In genomic region chr2:70133127-70133452, GRCh38 we compare ENCODE assay signal across 9 cellular contexts. TPM values are rescaled to one million over a fixed set of nuclear protein-coding genes. Genes with fewer than 3 reads are reported as not detected.
DNase-seq lines count a peak whose midpoint lies in the region; ATAC-seq and TF ChIP-seq lines count a peak whose summit lies in the region.
"Had no signal": no experiment of that assay in that cellular context is flagged by ENCODE, and none has a peak within 500 bp of the region (broad histone marks: within the 10 kb centered on the region; RNA-seq: fewer than 3 reads in every experiment).

No MANE protein-coding gene starts in this region.

- WGBS in mesendoderm (ENCODE audit: extremely low coverage, insufficient coverage, low lambda C conversion rate): no CpG with 5 or more reads among the region's 1 CpG
- WGBS in tibial nerve, 2 donors: 59 to 67% methylated on average over 1 of the region's 1 CpG

- peaks cover 77% of the 10 kb centered on the region for H3K4me1 Mint-ChIP-seq in activated T-cell treated with anti-CD3 and anti-CD28 coated beads, Interleukin-2, amount 50 U/mL, for 4 hours (ENCODE audit: low read depth)

- H2BK5ac ChIP-seq in mesendoderm (ENCODE audit: low read length): no peak overlapping the region

- no peak for ATAC-seq in activated T-cell treated with anti-CD3 and anti-CD28 coated beads, Interleukin-2, amount 50 U/mL, for 4 hours
- ATAC-seq in HG02973 (IDR thresholded peaks at IDR 0.05; ENCODE audit: unreplicated experiment): no peak

- no peaks in the 10 kb centered on the region for H3K36me3 Mint-ChIP-seq in activated T-cell treated with anti-CD3 and anti-CD28 coated beads, Interleukin-2, amount 50 U/mL, for 4 hours (ENCODE audit: insufficient read depth)

- no peak overlapping the region for H2BK15ac ChIP-seq in mesendoderm (replicated peaks; ENCODE audit: low read depth)

- TF ChIP-seq POLR2A in tibial nerve (IDR thresholded peaks at IDR 0.05): no peak

- H2AK5ac ChIP-seq in mesendoderm (ENCODE audit: low read length): no peak overlapping the region

- H3K36me3 ChIP-seq in mesendoderm (ENCODE audit: control insufficient read depth, insufficient read depth, low read length) (no peaks in the 10 kb centered on the region), tibial nerve (no peaks in the 10 kb centered on the region), MG63 (no peaks in the 10 kb centered on the region)

- no peak overlapping the region for H3K4ac ChIP-seq in mesendoderm (ENCODE audit: low read depth, low read length)

- H3K4me1 ChIP-seq in mesendoderm (ENCODE audit: control insufficient read depth, low read depth, low read length) (no peaks in the 10 kb centered on the region), tibial nerve (peaks cover 0 to 60% (median 31%) of the 10 kb centered on the region in 4 donors)

- no peak overlapping the region for H3K56ac ChIP-seq in mesendoderm (ENCODE audit: low read length)

- no peak overlapping the region for H4K8ac ChIP-seq in mesendoderm (ENCODE audit: low read depth, low read length)

- H3K27ac ChIP-seq in angular gyrus (ENCODE audit: low read depth, low read length) (peak overlapping the region; percentile 96), mesendoderm (ENCODE audit: low read depth, low read length) (peak overlapping the region; percentile 10), tibial nerve (peak overlapping the region; percentile 80 to 97 (median 85))

- TF ChIP-seq EP300 in tibial nerve (IDR thresholded peaks at IDR 0.05): no peak

- H3K9me3 Mint-ChIP-seq in activated T-cell treated with anti-CD3 and anti-CD28 coated beads, Interleukin-2, amount 50 U/mL, for 4 hours: no peaks in the 10 kb centered on the region

- H3K27me3 Mint-ChIP-seq in activated T-cell treated with anti-CD3 and anti-CD28 coated beads, Interleukin-2, amount 50 U/mL, for 4 hours (ENCODE audit: low read depth): no peaks in the 10 kb centered on the region

- no peak for TF ChIP-seq CTCF in tibial nerve (IDR thresholded peaks at IDR 0.05)

- no peak overlapping the region for H3K4me2 ChIP-seq in mesendoderm (ENCODE audit: low read length)

- no peak overlapping the region for H2BK120ac ChIP-seq in mesendoderm (ENCODE audit: low read depth, low read length)

- H3K9ac ChIP-seq in mesendoderm (ENCODE audit: low read length): no peak overlapping the region

- H3K4me3 Mint-ChIP-seq in activated T-cell treated with anti-CD3 and anti-CD28 coated beads, Interleukin-2, amount 50 U/mL, for 4 hours: peak overlapping the region; percentile 84

- H3K4me3 ChIP-seq in mesendoderm (ENCODE audit: low read length) (no peak overlapping the region), tibial nerve (peak overlapping the region in 3 of 4 donors; percentile 29 to 45 (median 37)), MG63 (no peak overlapping the region; the same call in 1 of the 2 replicates)

- no peaks in the 10 kb centered on the region for H3K79me1 ChIP-seq in mesendoderm (ENCODE audit: low read length)

- H3K23ac ChIP-seq in mesendoderm (ENCODE audit: low read length): no peak overlapping the region

- no peak for DNase-seq in activated T-cell treated with anti-CD3 and anti-CD28 coated beads, Interleukin-2, amount 50 U/mL, for 4 hours
- DNase-seq in activated T-cell treated with anti-CD3 and anti-CD28 coated beads, Interleukin-2, amount 50 U/mL, for 1 hour: no peak
- DNase-seq in mesendoderm (no peak), tibial nerve (ENCODE audit: low spot score in 2 of 2) (no peak), SIG-M5 (lab: John Stamatoyannopoulos, UW) (no peak), MG63 (no peak)
- DNase-seq: activated CD4-positive, alpha-beta T cell treated with anti-CD3 and anti-CD28 coated beads, Interleukin-2, amount 50 U/mL, for 1 hour had no signal

- no peak overlapping the region for H3K18ac ChIP-seq in mesendoderm (ENCODE audit: low read length)

- H3K9me3 ChIP-seq in tibial nerve: no peaks in the 10 kb centered on the region
- H3K9me3 ChIP-seq in MG63: no peaks in the 10 kb centered on the region

- no peak overlapping the region for H4K5ac ChIP-seq in mesendoderm (ENCODE audit: low read length)

- no peaks in the 10 kb centered on the region for H3K27me3 ChIP-seq in mesendoderm (ENCODE audit: insufficient read depth, low read length, poor library complexity)
- H3K27me3 ChIP-seq in tibial nerve: no peaks in the 10 kb centered on the region
- H3K27me3 ChIP-seq in MG63: no peaks in the 10 kb centered on the region

- H3K79me2 ChIP-seq in mesendoderm (ENCODE audit: control insufficient read depth, insufficient read depth, low read length): no peaks in the 10 kb centered on the region

RNA-seq across cellular contexts. Expression of gene PCBP1, which starts 45.8 kb away (rescaled TPM):
- 100 to 1,000 TPM; 427 to 493 (median 462) TPM for total RNA-seq in activated T-cell treated with anti-CD3 and anti-CD28 coated beads, Interleukin-2, amount 50 U/mL, for 4 hours
- polyA plus RNA-seq in mesendoderm (2013, experiment 1 of 2): 485 TPM
- 516 TPM for polyA plus RNA-seq in mesendoderm (2013, experiment 2 of 2)
- 100 to 1,000 TPM; 157 to 203 (median 188) TPM for total RNA-seq in tibial nerve
- total RNA-seq in MG63 (2014; rRNA removed; shearing (Covaris generic); ENCODE audit: low replicate concordance): 92.9 and 104 TPM in 2 replicates

RNA-seq across cellular contexts. Expression of gene C2orf42, which starts 57.7 kb away (rescaled TPM):
- total RNA-seq in activated T-cell treated with anti-CD3 and anti-CD28 coated beads, Interleukin-2, amount 50 U/mL, for 4 hours: 10 to 100 TPM; 16.7 to 20.1 (median 18.5) TPM
- 4.5 TPM for polyA plus RNA-seq in mesendoderm (2013, experiment 1 of 2)
- polyA plus RNA-seq in mesendoderm (2013, experiment 2 of 2): 4.9 TPM
- total RNA-seq in tibial nerve: 10 to 100 TPM; 14.4 to 18.6 (median 16.1) TPM
- total RNA-seq in MG63 (2014; rRNA removed; shearing (Covaris generic); ENCODE audit: low replicate concordance): 5.4 and 16.7 TPM in 2 replicates

Comparison
In these comparisons a context has a peak if more than half of its experiments do, and no peak if none do; other contexts are left out.
1. H3K27ac ChIP-seq: peak in every context shown above with its lines; median percentile 96 in angular gyrus; 85 in tibial nerve; 10 in mesendoderm.
2. H3K4me3 ChIP-seq: peak in tibial nerve (3 of 4); none in mesendoderm (single experiment) and MG63 (single experiment).